In the genomic region with DNA sequence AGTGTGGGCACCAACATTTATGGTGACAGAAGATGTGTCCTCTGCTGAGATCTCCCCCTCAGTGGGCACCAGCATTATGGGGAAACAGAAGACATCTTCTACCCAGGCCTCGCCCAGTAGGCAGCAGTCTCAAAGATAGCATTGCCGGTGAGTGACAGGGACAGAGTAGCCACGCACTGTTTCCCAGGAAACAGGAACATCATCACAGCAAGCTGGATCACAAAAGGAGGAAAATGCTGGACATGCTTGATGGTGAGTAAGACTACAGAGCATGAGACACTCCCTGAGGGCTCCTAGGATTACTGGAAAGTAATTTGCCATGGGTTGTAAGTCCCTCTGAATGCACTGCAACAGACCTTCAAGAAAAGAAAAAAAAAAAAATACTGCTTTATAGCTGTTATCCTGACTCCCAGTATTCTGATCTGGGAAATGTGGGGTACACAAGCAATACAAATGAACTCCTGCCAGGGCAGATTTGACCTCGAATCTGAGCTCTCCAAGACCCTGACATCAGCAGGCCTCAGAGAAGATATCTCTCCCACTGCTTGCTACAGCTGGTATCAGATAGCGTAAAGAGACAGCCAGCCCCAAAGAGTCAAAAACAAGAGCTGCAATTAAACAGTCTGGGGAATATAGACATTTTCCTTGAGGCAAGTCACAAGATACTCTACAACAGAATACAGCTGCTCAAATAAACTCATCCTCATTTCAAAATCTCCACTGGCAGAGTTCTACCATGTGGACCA, we compare ENCODE assay signal across 2 cellular contexts.
TF ChIP-seq lines count a peak whose summit lies in the region.

No MANE protein-coding gene starts in this region.

TF ChIP-seq in GM23338, 12 proteins besides CTCF, POLR2A, EP300 and RAD21:
- TF ChIP-seq, protein P1, sequence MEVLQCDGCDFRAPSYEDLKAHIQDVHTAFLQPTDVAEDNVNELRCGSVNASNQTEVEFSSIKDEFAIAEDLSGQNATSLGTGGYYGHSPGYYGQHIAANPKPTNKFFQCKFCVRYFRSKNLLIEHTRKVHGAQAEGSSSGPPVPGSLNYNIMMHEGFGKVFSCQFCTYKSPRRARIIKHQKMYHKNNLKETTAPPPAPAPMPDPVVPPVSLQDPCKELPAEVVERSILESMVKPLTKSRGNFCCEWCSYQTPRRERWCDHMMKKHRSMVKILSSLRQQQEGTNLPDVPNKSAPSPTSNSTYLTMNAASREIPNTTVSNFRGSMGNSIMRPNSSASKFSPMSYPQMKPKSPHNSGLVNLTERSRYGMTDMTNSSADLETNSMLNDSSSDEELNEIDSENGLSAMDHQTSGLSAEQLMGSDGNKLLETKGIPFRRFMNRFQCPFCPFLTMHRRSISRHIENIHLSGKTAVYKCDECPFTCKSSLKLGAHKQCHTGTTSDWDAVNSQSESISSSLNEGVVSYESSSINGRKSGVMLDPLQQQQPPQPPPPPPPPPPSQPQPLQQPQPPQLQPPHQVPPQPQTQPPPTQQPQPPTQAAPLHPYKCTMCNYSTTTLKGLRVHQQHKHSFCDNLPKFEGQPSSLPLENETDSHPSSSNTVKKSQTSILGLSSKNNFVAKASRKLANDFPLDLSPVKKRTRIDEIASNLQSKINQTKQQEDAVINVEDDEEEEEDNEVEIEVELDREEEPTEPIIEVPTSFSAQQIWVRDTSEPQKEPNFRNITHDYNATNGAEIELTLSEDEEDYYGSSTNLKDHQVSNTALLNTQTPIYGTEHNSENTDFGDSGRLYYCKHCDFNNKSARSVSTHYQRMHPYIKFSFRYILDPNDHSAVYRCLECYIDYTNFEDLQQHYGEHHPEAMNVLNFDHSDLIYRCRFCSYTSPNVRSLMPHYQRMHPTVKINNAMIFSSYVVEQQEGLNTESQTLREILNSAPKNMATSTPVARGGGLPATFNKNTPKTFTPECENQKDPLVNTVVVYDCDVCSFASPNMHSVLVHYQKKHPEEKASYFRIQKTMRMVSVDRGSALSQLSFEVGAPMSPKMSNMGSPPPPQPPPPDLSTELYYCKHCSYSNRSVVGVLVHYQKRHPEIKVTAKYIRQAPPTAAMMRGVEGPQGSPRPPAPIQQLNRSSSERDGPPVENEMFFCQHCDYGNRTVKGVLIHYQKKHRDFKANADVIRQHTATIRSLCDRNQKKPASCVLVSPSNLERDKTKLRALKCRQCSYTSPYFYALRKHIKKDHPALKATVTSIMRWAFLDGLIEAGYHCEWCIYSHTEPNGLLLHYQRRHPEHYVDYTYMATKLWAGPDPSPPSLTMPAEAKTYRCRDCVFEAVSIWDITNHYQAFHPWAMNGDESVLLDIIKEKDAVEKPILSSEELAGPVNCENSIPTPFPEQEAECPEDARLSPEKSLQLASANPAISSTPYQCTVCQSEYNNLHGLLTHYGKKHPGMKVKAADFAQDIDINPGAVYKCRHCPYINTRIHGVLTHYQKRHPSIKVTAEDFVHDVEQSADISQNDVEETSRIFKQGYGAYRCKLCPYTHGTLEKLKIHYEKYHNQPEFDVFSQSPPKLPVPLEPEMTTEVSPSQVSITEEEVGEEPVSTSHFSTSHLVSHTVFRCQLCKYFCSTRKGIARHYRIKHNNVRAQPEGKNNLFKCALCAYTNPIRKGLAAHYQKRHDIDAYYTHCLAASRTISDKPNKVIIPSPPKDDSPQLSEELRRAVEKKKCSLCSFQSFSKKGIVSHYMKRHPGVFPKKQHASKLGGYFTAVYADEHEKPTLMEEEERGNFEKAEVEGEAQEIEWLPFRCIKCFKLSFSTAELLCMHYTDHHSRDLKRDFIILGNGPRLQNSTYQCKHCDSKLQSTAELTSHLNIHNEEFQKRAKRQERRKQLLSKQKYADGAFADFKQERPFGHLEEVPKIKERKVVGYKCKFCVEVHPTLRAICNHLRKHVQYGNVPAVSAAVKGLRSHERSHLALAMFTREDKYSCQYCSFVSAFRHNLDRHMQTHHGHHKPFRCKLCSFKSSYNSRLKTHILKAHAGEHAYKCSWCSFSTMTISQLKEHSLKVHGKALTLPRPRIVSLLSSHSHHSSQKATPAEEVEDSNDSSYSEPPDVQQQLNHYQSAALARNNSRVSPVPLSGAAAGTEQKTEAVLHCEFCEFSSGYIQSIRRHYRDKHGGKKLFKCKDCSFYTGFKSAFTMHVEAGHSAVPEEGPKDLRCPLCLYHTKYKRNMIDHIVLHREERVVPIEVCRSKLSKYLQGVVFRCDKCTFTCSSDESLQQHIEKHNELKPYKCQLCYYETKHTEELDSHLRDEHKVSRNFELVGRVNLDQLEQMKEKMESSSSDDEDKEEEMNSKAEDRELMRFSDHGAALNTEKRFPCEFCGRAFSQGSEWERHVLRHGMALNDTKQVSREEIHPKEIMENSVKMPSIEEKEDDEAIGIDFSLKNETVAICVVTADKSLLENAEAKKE (CRISPR knock-in tag; IDR thresholded peaks at IDR 0.05): no peak
- no peak for TF ChIP-seq POLR2AphosphoS5 (IDR thresholded peaks at IDR 0.05; ENCODE audit: low read depth)
- no peak for TF ChIP-seq JUNB (IDR thresholded peaks at IDR 0.05; ENCODE audit: unreplicated experiment)
- no peak for TF ChIP-seq ZNF331 (CRISPR knock-in tag; IDR thresholded peaks at IDR 0.05; ENCODE audit: low read depth)
- TF ChIP-seq ZNF114 (CRISPR knock-in tag; IDR thresholded peaks at IDR 0.05): no peak
- no peak for TF ChIP-seq STAT1 (IDR thresholded peaks at IDR 0.05; ENCODE audit: unreplicated experiment)
- no peak for TF ChIP-seq EZH2 (IDR thresholded peaks at IDR 0.05; ENCODE audit: low read depth, unreplicated experiment)
- TF ChIP-seq, protein P2, sequence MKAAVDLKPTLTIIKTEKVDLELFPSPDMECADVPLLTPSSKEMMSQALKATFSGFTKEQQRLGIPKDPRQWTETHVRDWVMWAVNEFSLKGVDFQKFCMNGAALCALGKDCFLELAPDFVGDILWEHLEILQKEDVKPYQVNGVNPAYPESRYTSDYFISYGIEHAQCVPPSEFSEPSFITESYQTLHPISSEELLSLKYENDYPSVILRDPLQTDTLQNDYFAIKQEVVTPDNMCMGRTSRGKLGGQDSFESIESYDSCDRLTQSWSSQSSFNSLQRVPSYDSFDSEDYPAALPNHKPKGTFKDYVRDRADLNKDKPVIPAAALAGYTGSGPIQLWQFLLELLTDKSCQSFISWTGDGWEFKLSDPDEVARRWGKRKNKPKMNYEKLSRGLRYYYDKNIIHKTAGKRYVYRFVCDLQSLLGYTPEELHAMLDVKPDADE (IDR thresholded peaks at IDR 0.05): no peak
- no peak for TF ChIP-seq NANOG (IDR thresholded peaks at IDR 0.05; ENCODE audit: borderline replicate concordance)

TF ChIP-seq in H1, 55 proteins besides CTCF, POLR2A, EP300 and RAD21 (continued from another document):
- no peak for TF ChIP-seq BRCA1 (IDR thresholded peaks at IDR 0.05; ENCODE audit: low read depth, low read length)
- TF ChIP-seq RBBP5 (IDR thresholded peaks at IDR 0.05; ENCODE audit: borderline replicate concordance, low read depth, low read length): no peak
- TF ChIP-seq EZH2 (IDR thresholded peaks at IDR 0.05; ENCODE audit: low read depth, low read length, severe bottlenecking): no peak
